Comparison of ENCODE assay signal across 27 cellular contexts in the genomic region with DNA sequence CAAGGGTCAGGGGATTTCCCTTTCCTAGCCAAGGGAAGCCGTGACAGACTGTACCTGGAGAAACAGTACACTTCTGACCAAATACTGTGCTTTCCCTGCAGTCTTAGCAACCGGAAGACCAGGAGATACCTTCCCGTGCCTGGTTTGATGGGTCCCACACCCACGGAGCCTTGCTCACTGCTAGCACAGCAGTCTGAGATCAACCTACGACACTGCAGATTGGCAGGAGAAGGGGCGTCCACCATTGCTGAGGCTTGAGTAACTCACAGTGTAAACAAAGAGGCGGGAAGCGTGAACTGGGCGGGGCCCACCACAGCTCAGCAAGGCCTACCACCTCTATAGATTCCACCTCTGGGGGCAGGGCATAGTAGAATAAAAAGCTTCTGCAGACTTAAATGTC. TPM values are rescaled to one million over a fixed set of nuclear protein-coding genes. Genes with fewer than 3 reads are reported as not detected.
A peak's percentile ranks its signal among the peaks of the same experiment; 100 is the strongest.
DNase-seq lines count a peak whose midpoint lies in the region; ATAC-seq and TF ChIP-seq lines count a peak whose summit lies in the region.
"Had no signal": no experiment of that assay in that cellular context is flagged by ENCODE, and none has a peak within 500 bp of the region (broad histone marks: within the 10 kb centered on the region; RNA-seq: fewer than 3 reads in every experiment).

No MANE protein-coding gene starts in this region.

- POLR2A ChIA-PET in CD8-positive, alpha-beta memory T cell (lab: Charles Lee) = no interaction called here

- H3K36me3 Mint-ChIP-seq in Calu3 (ENCODE audit: insufficient read depth, unreplicated experiment) = no peaks in the 10 kb centered on the region
- H3K36me3 Mint-ChIP-seq in CD8-positive, alpha-beta memory T cell = peaks cover 0 to 8% (median 0%) of the 10 kb centered on the region in 3 donors
- H3K36me3 Mint-ChIP-seq: activated naive CD4-positive, alpha-beta T cell treated with anti-CD3 and anti-CD28 coated beads, Interleukin-2, amount 50 U/mL, for 24 hours; immature natural killer cell had no signal

- H3K27me3 ChIP-seq in hepatocyte = no peaks in the 10 kb centered on the region
- H3K27me3 ChIP-seq in CD8-positive, alpha-beta memory T cell (ENCODE audit: insufficient read depth, low read length, poor library complexity, severe bottlenecking) = no peaks in the 10 kb centered on the region
- H3K27me3 ChIP-seq: heart left ventricle, neutrophil, tibial artery had no signal

- H3K4me2 ChIP-seq in hepatocyte = no peak overlapping the region
- H3K4me2 ChIP-seq: smooth muscle cell had no signal

- CTCF ChIA-PET in Calu3 (lab: Charles Lee) = no interaction called here
- CTCF ChIA-PET in CD8-positive, alpha-beta memory T cell (lab: Charles Lee) = interaction anchor here (1.4 kb wide), 1 partner anchor 15 kb away, joined by 3 read pairs; no protein-coding TSS in a partner anchor

- no peaks in the 10 kb centered on the region for H3K36me3 ChIP-seq in hepatocyte (replicated peaks; ENCODE audit: insufficient read depth, low read depth)
- no peaks in the 10 kb centered on the region for H3K36me3 ChIP-seq in CD8-positive, alpha-beta memory T cell (ENCODE audit: insufficient read depth, low read length)
- H3K36me3 ChIP-seq: HAP-1, heart left ventricle, neutrophil, tibial artery had no signal

- H3K9me3 Mint-ChIP-seq in Calu3 (ENCODE audit: low read depth, unreplicated experiment) = peaks cover 3% of the 10 kb centered on the region
- H3K9me3 Mint-ChIP-seq in CD8-positive, alpha-beta memory T cell = peaks cover 0 to 10% (median 0%) of the 10 kb centered on the region in 5 donors
- H3K9me3 Mint-ChIP-seq: activated naive CD4-positive, alpha-beta T cell treated with anti-CD3 and anti-CD28 coated beads, Interleukin-2, amount 50 U/mL, for 24 hours; activated T-cell treated with anti-CD3 and anti-CD28 coated beads, Interleukin-2, amount 50 U/mL, for 4 hours; effector memory CD8-positive, alpha-beta T cell; immature natural killer cell had no signal

- H3K4me3 Mint-ChIP-seq in Calu3 (ENCODE audit: low read depth, unreplicated experiment) = no peak overlapping the region
- no peak overlapping the region for H3K4me3 Mint-ChIP-seq in CD8-positive, alpha-beta memory T cell
- H3K4me3 Mint-ChIP-seq: activated naive CD4-positive, alpha-beta T cell treated with anti-CD3 and anti-CD28 coated beads, Interleukin-2, amount 50 U/mL, for 24 hours; activated T-cell treated with anti-CD3 and anti-CD28 coated beads, Interleukin-2, amount 50 U/mL, for 4 hours; CD4-positive, alpha-beta T cell; effector memory CD8-positive, alpha-beta T cell; immature natural killer cell had no signal

- no peaks in the 10 kb centered on the region for H3K79me2 ChIP-seq in hepatocyte

- H3K4me1 Mint-ChIP-seq in Calu3 (ENCODE audit: low read depth, unreplicated experiment) = no peaks in the 10 kb centered on the region
- H3K4me1 Mint-ChIP-seq in CD8-positive, alpha-beta memory T cell = no peaks in the 10 kb centered on the region
- H3K4me1 Mint-ChIP-seq: activated naive CD4-positive, alpha-beta T cell treated with anti-CD3 and anti-CD28 coated beads, Interleukin-2, amount 50 U/mL, for 24 hours; immature natural killer cell had no signal

- no peak overlapping the region for H2AFZ ChIP-seq in hepatocyte

- intact Hi-C loops in Calu3 (cut with micrococcal nuclease; ENCODE audit: unreplicated experiment) = no loop called here

- 85% methylated on average over 9 of the region's 9 CpGs for WGBS in hepatocyte (ENCODE audit: low lambda C conversion rate, missing lambda C conversion rate)

- H3K9me2 ChIP-seq in hepatocyte (replicated peaks; ENCODE audit: insufficient read depth) = no peaks in the 10 kb centered on the region

- H3K9me3 ChIP-seq in hepatocyte (ENCODE audit: low read depth) = no peaks in the 10 kb centered on the region
- H3K9me3 ChIP-seq in CD8-positive, alpha-beta memory T cell (ENCODE audit: low read length) = no peaks in the 10 kb centered on the region
- H3K9me3 ChIP-seq: HAP-1, neutrophil, tibial artery had no signal

- no peaks in the 10 kb centered on the region for H3K27me3 Mint-ChIP-seq in Calu3 (ENCODE audit: unreplicated experiment)
- peaks cover 3 to 33% of the 10 kb centered on the region in 2 donors for H3K27me3 Mint-ChIP-seq in CD8-positive, alpha-beta memory T cell

- no peak for TF ChIP-seq CTCF in Calu3 (IDR thresholded peaks at IDR 0.05; ENCODE audit: unreplicated experiment)
- TF ChIP-seq CTCF in hepatocyte (IDR thresholded peaks at IDR 0.05; ENCODE audit: poor library complexity) = no peak

- H3K4me3 ChIP-seq in hepatocyte = no peak overlapping the region
- no peak overlapping the region for H3K4me3 ChIP-seq in CD8-positive, alpha-beta memory T cell (ENCODE audit: low read length)
- H3K4me3 ChIP-seq: HAP-1, heart left ventricle, SK-N-MC, smooth muscle cell, tibial artery had no signal

- no peak overlapping the region for H3K27ac ChIP-seq in hepatocyte
- no peak overlapping the region for H3K27ac ChIP-seq in CD8-positive, alpha-beta memory T cell (ENCODE audit: low read depth, low read length)
- H3K27ac ChIP-seq: heart left ventricle, neutrophil, SK-N-MC, tibial artery had no signal

- DNase-seq in Calu3 (peak; percentile 60), LoVo (ENCODE audit: low spot score) (peak; percentile 51), amniotic epithelial cell (ENCODE audit: low read depth) (peak; percentile 87), hepatocyte (ENCODE audit: low spot score) (peak; percentile 11), CD1c-positive myeloid dendritic cell (ENCODE audit: extremely low spot score) (no peak)
- no peak for DNase-seq in CD8-positive, alpha-beta memory T cell
- DNase-seq in activated effector memory CD4-positive, alpha-beta T cell treated with anti-CD3 and anti-CD28 coated beads, Interleukin-2, amount 50 U/mL, for 16 hours = no peak
- DNase-seq: activated CD4-positive, alpha-beta T cell treated with anti-CD3 and anti-CD28 coated beads for 1 hour; activated CD8-positive, alpha-beta memory T cell treated with anti-CD3 and anti-CD28 coated beads for 24 hours; activated T-cell treated with anti-CD3 and anti-CD28 coated beads, Interleukin-2, amount 50 U/mL, for 4 hours; CD4-positive, alpha-beta T cell; effector memory CD8-positive, alpha-beta T cell; EL; heart left ventricle; immature natural killer cell; NCI-H526 treated with DMSO at 0.1 percent for 48 hours; stimulated activated CD4-positive, alpha-beta T cell treated with anti-CD3 and anti-CD28 coated beads, Interleukin-2, amount 100 ng/mL, for 48 hours; stimulated activated naive CD8-positive, alpha-beta T cell treated with anti-CD3 and anti-CD28 coated beads, Interleukin-15, Interleukin-2, amounts not matched to agents 100 U/mL and 50 U/mL, for 24 hours; T-helper 9 cell; tibial artery had no signal

- no TSS peak for BruUV-seq in Calu3 (replicated peaks; lab: Mats Ljungman, UMichigan)

- H4K20me1 ChIP-seq in hepatocyte (ENCODE audit: insufficient read depth, poor library complexity, severe bottlenecking) = no peaks in the 10 kb centered on the region

- no peak overlapping the region for H3K27ac Mint-ChIP-seq in Calu3 (ENCODE audit: unreplicated experiment)
- H3K27ac Mint-ChIP-seq in CD8-positive, alpha-beta memory T cell = no peak overlapping the region
- H3K27ac Mint-ChIP-seq: activated naive CD4-positive, alpha-beta T cell treated with anti-CD3 and anti-CD28 coated beads, Interleukin-2, amount 50 U/mL, for 24 hours; CD4-positive, alpha-beta T cell; effector memory CD8-positive, alpha-beta T cell; immature natural killer cell had no signal

- no peak for ATAC-seq in GM21737 (IDR thresholded peaks at IDR 0.05; ENCODE audit: unreplicated experiment)
- ATAC-seq: activated T-cell treated with anti-CD3 and anti-CD28 coated beads, Interleukin-2, amount 50 U/mL, for 4 hours; effector memory CD8-positive, alpha-beta T cell; heart left ventricle; Panc1; stimulated activated naive CD8-positive, alpha-beta T cell treated with anti-CD3 and anti-CD28 coated beads, Interleukin-15, Interleukin-2, amounts not matched to agents 100 U/mL and 50 U/mL, for 24 hours had no signal

- H3K4me1 ChIP-seq in hepatocyte (ENCODE audit: insufficient read depth) = no peaks in the 10 kb centered on the region
- H3K4me1 ChIP-seq in CD8-positive, alpha-beta memory T cell (ENCODE audit: insufficient read depth, low read length) = no peaks in the 10 kb centered on the region
- H3K4me1 ChIP-seq: HAP-1, heart left ventricle, tibial artery had no signal

RNA-seq across cellular contexts. Expression of a gene that starts 48.7 kb away (rescaled TPM):
- 35.9 and 39.6 TPM in 2 replicates for total RNA-seq in Calu3 (2022)
- 32.4 and 37.5 TPM in 2 replicates for total RNA-seq in hepatocyte
- polyA plus RNA-seq in hepatocyte = 48.7 and 64.3 TPM in 2 replicates
- 10 to 100 TPM; 20.3 to 23.9 TPM for total RNA-seq in CD8-positive, alpha-beta memory T cell
- 17.4 TPM for polyA plus RNA-seq in CD8-positive, alpha-beta memory T cell

Comparison
In these comparisons a context has a peak if more than half of its experiments do, and no peak if none do; other contexts are left out.
1. DNase-seq: peak in Calu3 (single experiment), LoVo (single experiment), amniotic epithelial cell (single experiment) and hepatocyte (single experiment); none in CD8-positive, alpha-beta memory T cell (0 of 5), CD1c-positive myeloid dendritic cell (single experiment) and activated effector memory CD4-positive, alpha-beta T cell treated with anti-CD3 and anti-CD28 coated beads, Interleukin-2, amount 50 U/mL, for 16 hours (single experiment).